In genomic region chr12:52415870-52416750, GRCh38 we compare ENCODE assay signal across 13 cellular contexts. TPM values are rescaled to one million over a fixed set of nuclear protein-coding genes. Genes with fewer than 3 reads are reported as not detected.
DNase-seq lines count a peak whose midpoint lies in the region; ATAC-seq and TF ChIP-seq lines count a peak whose summit lies in the region.
"Had no signal": no experiment of that assay in that cellular context is flagged by ENCODE, and none has a peak within 500 bp of the region (broad histone marks: within the 10 kb centered on the region; RNA-seq: fewer than 3 reads in every experiment).

No MANE protein-coding gene starts in this region.

- no CpG with 5 or more reads among the region's 10 CpGs for WGBS in trophoblast cell (ENCODE audit: extremely low coverage, insufficient coverage, insufficient read length)

- no peak overlapping the region for H2AK5ac ChIP-seq in trophoblast cell (ENCODE audit: low read length)

- H3K18ac ChIP-seq in trophoblast cell (ENCODE audit: low read length): no peak overlapping the region

- TF ChIP-seq CTCF in Peyer's patch (IDR thresholded peaks at IDR 0.05) (no peak), fibroblast of villous mesenchyme (IDR thresholded peaks at IDR 0.05; ENCODE audit: insufficient read depth, low read depth, low read length) (no peak)

- peak; percentile 67 for DNase-seq in AG20443 (ENCODE audit: low spot score)
- peak in 1 of 3 donors; percentile 55 for DNase-seq in Peyer's patch
- peak; percentile 88 for DNase-seq in fibroblast of villous mesenchyme (ENCODE audit: low read depth)
- DNase-seq in trophoblast cell: peak; percentile 62 to 89
- DNase-seq in NCI-H524 treated with DMSO at 0.1 percent for 48 hours (lab: John Stamatoyannopoulos, UW): no peak
- no peak for DNase-seq in NCI-H2196 treated with DMSO at 0.1 percent for 48 hours (lab: John Stamatoyannopoulos, UW; ENCODE audit: unreplicated experiment)
- DNase-seq in KG1 (lab: John Stamatoyannopoulos, UW): no peak
- DNase-seq: activated CD4-positive, alpha-beta T cell treated with anti-CD3 and anti-CD28 coated beads, Interleukin-2, amount 10 ng/mL, durations not matched to agents 24 days and 14 days; CD8-positive, alpha-beta memory T cell had no signal

- no peak overlapping the region for H3K4me2 ChIP-seq in trophoblast cell (ENCODE audit: low read length)

- no peak overlapping the region for H3K9ac ChIP-seq in trophoblast cell (ENCODE audit: low read length)

- H3K27ac ChIP-seq in Peyer's patch (peak overlapping the region in 3 of 4 donors; percentile 13 to 49 (median 48)), trophoblast cell (ENCODE audit: low read depth, low read length) (no peak overlapping the region)

- no peak overlapping the region for H3K23ac ChIP-seq in trophoblast cell (ENCODE audit: low read length)

- no peak overlapping the region for H2BK120ac ChIP-seq in trophoblast cell (ENCODE audit: insufficient read depth, low read length, poor library complexity)

- H3K14ac ChIP-seq in trophoblast cell (ENCODE audit: low read length): no peak overlapping the region

- H3K27me3 ChIP-seq in Peyer's patch (no peaks in the 10 kb centered on the region), trophoblast cell (ENCODE audit: insufficient read depth, low read length) (no peaks in the 10 kb centered on the region)

- no peak for TF ChIP-seq POLR2A in Peyer's patch (IDR thresholded peaks at IDR 0.05)

- H3K36me3 ChIP-seq in Peyer's patch (no peaks in the 10 kb centered on the region), trophoblast cell (ENCODE audit: control insufficient read depth in 1 of 2, insufficient read depth in 2 of 2, low read length in 2 of 2) (no peaks in the 10 kb centered on the region)
- H3K36me3 ChIP-seq: HAP-1 had no signal

- H4K12ac ChIP-seq in trophoblast cell (ENCODE audit: low read depth, low read length): no peak overlapping the region

- H4K8ac ChIP-seq in trophoblast cell (ENCODE audit: low read depth, low read length): no peak overlapping the region

- H3K4me3 ChIP-seq in Peyer's patch (no peak overlapping the region), fibroblast of villous mesenchyme (ENCODE audit: low read depth, low read length) (no peak overlapping the region), trophoblast cell (ENCODE audit: low read depth, low read length) (no peak overlapping the region)
- H3K4me3 ChIP-seq: HAP-1 had no signal

- H2AFZ ChIP-seq in trophoblast cell (ENCODE audit: insufficient read depth, low read length, poor library complexity): no peak overlapping the region

- H2BK5ac ChIP-seq in trophoblast cell (ENCODE audit: low read depth, low read length, poor library complexity): no peak overlapping the region

- H3K4me1 ChIP-seq in Peyer's patch (peaks cover 0 to 4% (median 0%) of the 10 kb centered on the region in 4 donors), trophoblast cell (ENCODE audit: control insufficient read depth in 1 of 2, insufficient read depth in 2 of 2, low read length in 2 of 2) (peaks cover 0 to 5% of the 10 kb centered on the region in 2 experiments)
- H3K4me1 ChIP-seq: HAP-1 had no signal

- no peak overlapping the region for H3K4ac ChIP-seq in trophoblast cell (ENCODE audit: low read depth, low read length)

- no peak for ATAC-seq in HG02759 (IDR thresholded peaks at IDR 0.05; ENCODE audit: unreplicated experiment)
- ATAC-seq: stimulated activated memory B cell treated with anti-CD40 and anti-IgM and Interleukin-4, amounts not matched to agents 10 μg/mL and 1 μg/mL and 100 μg/mL, for 72 hours had no signal

- no peaks in the 10 kb centered on the region for H3K79me1 ChIP-seq in trophoblast cell (ENCODE audit: low read length)

- no peaks in the 10 kb centered on the region for H3K9me3 ChIP-seq in Peyer's patch
- H3K9me3 ChIP-seq in trophoblast cell (ENCODE audit: insufficient read depth, low read depth, low read length): peaks cover 11% of the 10 kb centered on the region
- H3K9me3 ChIP-seq: HAP-1 had no signal

- H2BK12ac ChIP-seq in trophoblast cell (ENCODE audit: low read length): no peak overlapping the region

- no peak overlapping the region for H4K91ac ChIP-seq in trophoblast cell (ENCODE audit: low read depth, low read length)

- no peaks in the 10 kb centered on the region for H3K79me2 ChIP-seq in trophoblast cell (ENCODE audit: control insufficient read depth, insufficient read depth, low read length, poor library complexity)

RNA-seq across cellular contexts. Expression of gene KRT82, which starts 10.0 kb away (rescaled TPM):
- total RNA-seq in Peyer's patch: not detected
- not detected in 2 replicates for total RNA-seq in fibroblast of villous mesenchyme
- polyA plus RNA-seq in trophoblast cell (2013): 0.01 TPM in 2 replicates
- total RNA-seq: activated CD4-positive, alpha-beta T cell treated with anti-CD3 and anti-CD28 coated beads, Interleukin-2, amount 10 ng/mL, durations not matched to agents 24 days and 14 days; CD8-positive, alpha-beta memory T cell; pulmonary artery endothelial cell had no signal
- polyA plus RNA-seq: CD8-positive, alpha-beta memory T cell had no signal

RNA-seq across cellular contexts. Expression of gene KRT75, which starts 18.1 kb away (rescaled TPM):
- not detected for total RNA-seq in Peyer's patch
- not detected in 2 replicates for total RNA-seq in fibroblast of villous mesenchyme
- polyA plus RNA-seq in trophoblast cell (2013): 0.04 TPM in 2 replicates
- total RNA-seq: activated CD4-positive, alpha-beta T cell treated with anti-CD3 and anti-CD28 coated beads, Interleukin-2, amount 10 ng/mL, durations not matched to agents 24 days and 14 days; CD8-positive, alpha-beta memory T cell; pulmonary artery endothelial cell had no signal
- polyA plus RNA-seq: CD8-positive, alpha-beta memory T cell had no signal

RNA-seq across cellular contexts. Expression of gene KRT84, which starts 30.7 kb away (rescaled TPM):
- total RNA-seq in Peyer's patch (not detected), fibroblast of villous mesenchyme (not detected in 2 replicates)
- polyA plus RNA-seq in trophoblast cell (2013): not detected in 2 replicates
- total RNA-seq: activated CD4-positive, alpha-beta T cell treated with anti-CD3 and anti-CD28 coated beads, Interleukin-2, amount 10 ng/mL, durations not matched to agents 24 days and 14 days; CD8-positive, alpha-beta memory T cell; pulmonary artery endothelial cell had no signal
- polyA plus RNA-seq: CD8-positive, alpha-beta memory T cell had no signal

RNA-seq across cellular contexts. Expression of gene KRT6B, which starts 35.8 kb away (rescaled TPM):
- total RNA-seq in Peyer's patch: not detected
- total RNA-seq in fibroblast of villous mesenchyme: not detected in 2 replicates
- polyA plus RNA-seq in trophoblast cell (2013): not detected in 2 replicates
- total RNA-seq: activated CD4-positive, alpha-beta T cell treated with anti-CD3 and anti-CD28 coated beads, Interleukin-2, amount 10 ng/mL, durations not matched to agents 24 days and 14 days; CD8-positive, alpha-beta memory T cell had no signal
- polyA plus RNA-seq: CD8-positive, alpha-beta memory T cell had no signal

RNA-seq across cellular contexts. Expression of gene KRT85, which starts 48.8 kb away (rescaled TPM):
- total RNA-seq in Peyer's patch: not detected
- not detected in 2 replicates for total RNA-seq in fibroblast of villous mesenchyme
- not detected in 2 replicates for polyA plus RNA-seq in trophoblast cell (2013)
- total RNA-seq: activated CD4-positive, alpha-beta T cell treated with anti-CD3 and anti-CD28 coated beads, Interleukin-2, amount 10 ng/mL, durations not matched to agents 24 days and 14 days; CD8-positive, alpha-beta memory T cell had no signal
- polyA plus RNA-seq: CD8-positive, alpha-beta memory T cell had no signal

Comparison
In these comparisons a context has a peak if more than half of its experiments do, and no peak if none do; other contexts are left out.
1. DNase-seq: peak in AG20443 (single experiment), fibroblast of villous mesenchyme (single experiment) and trophoblast cell (2 of 2); none in NCI-H524 treated with DMSO at 0.1 percent for 48 hours (single experiment), NCI-H2196 treated with DMSO at 0.1 percent for 48 hours (single experiment) and KG1 (single experiment).